11 cellular contexts compared by ENCODE assay signal in the genomic region with DNA sequence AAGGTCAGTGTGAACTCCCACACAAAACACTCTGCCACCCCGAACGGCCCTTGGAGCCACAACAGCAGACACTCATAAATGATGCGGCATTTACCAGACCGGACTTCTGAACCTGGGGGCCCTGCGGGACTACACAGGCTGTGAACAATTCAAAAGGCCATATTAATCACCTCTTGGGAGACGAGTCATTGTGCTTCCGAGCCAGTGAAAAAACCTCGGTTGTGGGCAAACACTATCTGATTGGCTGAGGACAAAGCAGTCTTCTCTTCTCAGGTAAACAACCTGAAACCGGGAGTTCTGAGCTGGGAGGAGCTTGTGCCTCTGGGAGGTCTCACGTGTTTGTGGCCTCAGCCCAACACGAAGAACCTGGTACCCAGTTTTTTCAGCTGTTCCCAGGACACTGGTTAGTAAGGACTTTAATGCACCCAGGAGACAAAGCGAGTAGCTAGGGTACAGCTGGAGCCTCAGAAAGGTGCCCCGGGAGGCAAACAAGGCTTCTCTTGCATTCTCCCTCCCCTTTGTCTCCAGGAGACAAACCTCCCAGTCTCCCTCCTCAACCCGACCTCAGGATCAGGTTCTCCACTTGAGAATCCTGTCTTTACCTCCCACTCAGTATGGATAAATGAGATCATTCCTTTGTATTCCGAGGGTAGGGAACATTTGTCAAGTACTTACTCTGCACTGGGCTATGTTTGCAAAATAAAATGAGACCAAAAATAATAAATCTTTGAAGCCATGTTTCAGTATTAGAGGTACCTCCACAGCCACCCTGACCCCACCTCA. TPM values are rescaled to one million over a fixed set of nuclear protein-coding genes. Genes with fewer than 3 reads are reported as not detected.
DNase-seq lines count a peak whose midpoint lies in the region; ATAC-seq and TF ChIP-seq lines count a peak whose summit lies in the region.
"Had no signal": no experiment of that assay in that cellular context is flagged by ENCODE, and none has a peak within 500 bp of the region (broad histone marks: within the 10 kb centered on the region; RNA-seq: fewer than 3 reads in every experiment).

No MANE protein-coding gene starts in this region.

- no peaks in the 10 kb centered on the region for H3K9me3 ChIP-seq in esophagus muscularis mucosa
- no peaks in the 10 kb centered on the region for H3K9me3 ChIP-seq in colonic mucosa

- TF ChIP-seq POLR2A in esophagus muscularis mucosa (IDR thresholded peaks at IDR 0.05; ENCODE audit: low read depth): no peak

- DNase-seq in HT1080 (ENCODE audit: low read depth) (peak; percentile 23), NCI-H226 (peak; percentile 23), esophagus muscularis mucosa (ENCODE audit: extremely low spot score) (no peak), sciatic nerve (ENCODE audit: low spot score) (peak; percentile 19), putamen (ENCODE audit: low spot score) (no peak), NOMO-1 treated with DMSO at 0.1 percent for 48 hours (lab: John Stamatoyannopoulos, UW; ENCODE audit: unreplicated experiment) (no peak), colonic mucosa (no peak)
- DNase-seq: amygdala, T-helper 1 cell had no signal

- H3K27ac ChIP-seq in esophagus muscularis mucosa (replicated peaks in 1 of 4) (peak overlapping the region in 3 of 4 donors; percentile 9 to 37 (median 32)), colonic mucosa (no peak overlapping the region)

- H3K36me3 ChIP-seq in esophagus muscularis mucosa: peaks cover 0 to 42% (median 0%) of the 10 kb centered on the region in 4 donors
- H3K36me3 ChIP-seq in colonic mucosa: no peaks in the 10 kb centered on the region

- no peak for TF ChIP-seq CTCF in esophagus muscularis mucosa (IDR thresholded peaks at IDR 0.05)
- no peak for TF ChIP-seq CTCF in colonic mucosa (IDR thresholded peaks at IDR 0.05)

- H3K4me3 ChIP-seq in esophagus muscularis mucosa (no peak overlapping the region), colonic mucosa (no peak overlapping the region)

- no peak for TF ChIP-seq EP300 in esophagus muscularis mucosa (IDR thresholded peaks at IDR 0.05)

- ATAC-seq in sciatic nerve (no peak), HG03045 (IDR thresholded peaks at IDR 0.05; ENCODE audit: unreplicated experiment) (no peak)
- ATAC-seq: left ventricle myocardium superior had no signal

- intact Hi-C loops in esophagus muscularis mucosa (cut with DNase I): no loop called here
- intact Hi-C loops in sciatic nerve (cut with DNase I): no loop called here
- intact Hi-C loops in colonic mucosa (cut with DNase I): no loop called here

- H3K4me1 ChIP-seq in esophagus muscularis mucosa (peaks cover 59 to 73% (median 67%) of the 10 kb centered on the region in 4 donors), colonic mucosa (peaks cover 4% of the 10 kb centered on the region)

- no peak overlapping the region for H3K9ac ChIP-seq in colonic mucosa (ENCODE audit: low read depth in 2 of 2, low read length in 2 of 2)

- 42% methylated on average over 15 of the region's 15 CpGs for WGBS in esophagus muscularis mucosa

- no peaks in the 10 kb centered on the region for H3K27me3 ChIP-seq in esophagus muscularis mucosa
- no peaks in the 10 kb centered on the region for H3K27me3 ChIP-seq in colonic mucosa

RNA-seq across cellular contexts. Expression of a gene that starts 35.2 kb away (rescaled TPM):
- total RNA-seq in HT1080 (2014; rRNA removed; shearing (Covaris generic)): not detected in 2 replicates
- polyA plus RNA-seq in HT1080 (2015; cell fraction: cytosol; rRNA removed): 0.01 and 0.03 TPM in 2 replicates
- 0.02 TPM in 2 replicates for polyA plus RNA-seq in HT1080 (2015; cell fraction: nucleus; rRNA removed)
- total RNA-seq in esophagus muscularis mucosa (100 to 1,000 TPM; 163 to 367 (median 253) TPM), sciatic nerve (655 TPM), colonic mucosa (10 to 100 TPM; 20.9 to 63.2 TPM)

Comparison
In these comparisons a context has a peak if more than half of its experiments do, and no peak if none do; other contexts are left out.
1. DNase-seq: peak in HT1080 (single experiment), NCI-H226 (single experiment) and sciatic nerve (single experiment); none in esophagus muscularis mucosa (single experiment), putamen (single experiment), NOMO-1 treated with DMSO at 0.1 percent for 48 hours (single experiment) and colonic mucosa (single experiment).
2. RNA of a gene that starts 35.2 kb away (total RNA-seq): 655 TPM in sciatic nerve (single experiment), 163 to 367 TPM in esophagus muscularis mucosa and 20.9 to 63.2 TPM in colonic mucosa; not detected in HT1080; every median in the first group is over 10 times any median in the second.